Comparison of ENCODE assay signal across 8 cellular contexts in the genomic region with DNA sequence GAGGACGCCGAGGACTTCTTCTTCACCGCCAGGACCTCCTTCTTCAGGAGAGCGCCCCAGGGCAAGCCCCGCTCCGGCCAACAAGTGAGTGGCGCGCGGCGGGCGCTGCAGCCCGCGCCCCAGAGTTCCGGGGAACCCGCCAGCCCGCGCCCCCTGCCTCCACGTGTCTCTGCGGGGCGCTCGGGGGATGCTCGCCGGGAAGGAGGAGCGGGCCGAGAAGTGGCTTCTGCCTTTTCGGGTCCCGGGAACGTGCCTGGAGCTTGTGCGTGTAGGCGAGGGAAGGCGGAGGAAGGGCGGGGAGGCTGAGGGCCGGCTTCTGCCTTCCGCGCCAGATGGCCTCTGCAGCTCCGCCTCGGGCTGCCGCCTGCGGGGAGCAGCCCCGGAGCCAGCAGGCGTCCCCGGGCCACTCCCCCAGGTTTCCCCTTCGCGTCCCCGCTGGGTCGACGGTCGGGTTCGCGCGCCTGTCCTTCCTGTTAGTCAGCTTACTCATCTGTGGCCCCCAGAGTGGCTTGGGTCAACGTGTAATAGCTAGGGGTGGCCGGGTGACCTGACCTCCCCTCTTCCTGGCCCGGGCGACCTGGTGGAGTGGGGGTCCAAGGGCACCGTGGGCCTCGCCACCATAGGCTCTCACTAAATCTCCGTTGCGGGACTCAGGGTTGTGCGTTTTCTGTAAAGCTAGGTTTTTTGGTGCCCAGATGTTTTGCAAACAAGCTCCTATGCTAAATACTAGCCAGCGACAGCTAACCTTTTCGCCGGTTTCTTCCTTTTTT. TPM values are rescaled to one million over a fixed set of nuclear protein-coding genes. Genes with fewer than 3 reads are reported as not detected.
DNase-seq lines count a peak whose midpoint lies in the region; ATAC-seq and TF ChIP-seq lines count a peak whose summit lies in the region.

No MANE protein-coding gene starts in this region.

- H3K27ac ChIP-seq in ascending aorta: peak overlapping the region; percentile 93 to 95
- no peak overlapping the region for H3K27ac ChIP-seq in iPS-18a (ENCODE audit: low read length)

- H3K27me3 ChIP-seq in ascending aorta (no peaks in the 10 kb centered on the region), iPS-18a (ENCODE audit: control insufficient read depth, insufficient read depth, low read length) (no peaks in the 10 kb centered on the region)

- H3K4me1 ChIP-seq in ES-I3 (ENCODE audit: insufficient read depth, low read length) (no peaks in the 10 kb centered on the region), ascending aorta (peaks cover 11 to 22% of the 10 kb centered on the region in 2 donors), iPS-18a (ENCODE audit: control insufficient read depth, low read depth, low read length) (peaks cover 7% of the 10 kb centered on the region)

- no peaks in the 10 kb centered on the region for H3K36me3 ChIP-seq in ES-I3 (ENCODE audit: insufficient read depth, low read length)
- H3K36me3 ChIP-seq in ascending aorta: peaks cover 0 to 4% of the 10 kb centered on the region in 2 donors
- H3K36me3 ChIP-seq in iPS-18a (ENCODE audit: control insufficient read depth, low read depth, low read length): no peaks in the 10 kb centered on the region

- peaks cover 4% of the 10 kb centered on the region for H3K36me3 Mint-ChIP-seq in T-helper 17 cell (ENCODE audit: low read depth)

- peaks cover 39% of the 10 kb centered on the region for H3K4me1 Mint-ChIP-seq in T-helper 17 cell

- TF ChIP-seq EP300 in Ishikawa (IDR thresholded peaks at IDR 0.05; ENCODE audit: borderline replicate concordance): 0 out of 2 replicates have a peak, but pooled peaks have one; percentile 48

- H3K9me3 ChIP-seq in ES-I3 (ENCODE audit: control insufficient read depth, insufficient read depth, low read length): no peaks in the 10 kb centered on the region
- no peaks in the 10 kb centered on the region for H3K9me3 ChIP-seq in T-helper 17 cell (ENCODE audit: control insufficient read depth, low read length, poor library complexity, severe bottlenecking)
- no peaks in the 10 kb centered on the region for H3K9me3 ChIP-seq in ascending aorta
- no peaks in the 10 kb centered on the region for H3K9me3 ChIP-seq in iPS-18a (ENCODE audit: control insufficient read depth, low read depth, low read length)

- H3K27me3 Mint-ChIP-seq in T-helper 17 cell: no peaks in the 10 kb centered on the region

- H3K9ac ChIP-seq in ES-I3 (ENCODE audit: low read depth, low read length) (peak overlapping the region; percentile 98), iPS-18a (ENCODE audit: low read length) (peak overlapping the region; percentile 63)

- peak overlapping the region; percentile 97 for H3K4me3 Mint-ChIP-seq in T-helper 17 cell

- peak overlapping the region; percentile 97 for H3K27ac Mint-ChIP-seq in T-helper 17 cell

- ATAC-seq in GM21528 (IDR thresholded peaks at IDR 0.05; ENCODE audit: low FRiP score, unreplicated experiment): peak; percentile 51
- peak; percentile 53 for ATAC-seq in T-helper 17 cell

- no peak for TF ChIP-seq RAD21 in Ishikawa (IDR thresholded peaks at IDR 0.05; ENCODE audit: low read depth)

- no peak for TF ChIP-seq CTCF in ascending aorta (IDR thresholded peaks at IDR 0.05)

- H3K4me3 ChIP-seq in ascending aorta (peak overlapping the region; percentile 91 to 94), iPS-18a (ENCODE audit: low read length) (peak overlapping the region; percentile 78)

- DNase-seq in T-helper 17 cell: peak; percentile 35 to 59 (median 57)
- DNase-seq in ascending aorta (ENCODE audit: low spot score in 2 of 2): peak; percentile 28 to 82
- DNase-seq in stimulated activated CD4-positive, alpha-beta T cell treated with anti-CD3 and anti-CD28 coated beads, Interleukin-12 subunit alpha, Interleukin-12 subunit beta, amount 100 ng/mL, for 4 hours: peak; percentile 60
- DNase-seq in OCI-M2 (lab: John Stamatoyannopoulos, UW; ENCODE audit: unreplicated experiment): no peak

- intact Hi-C loops in ascending aorta (cut with DNase I): loop anchor here (2.0 to 10.0 kb wide), 4 partner anchors 72 to 156 kb away; partner anchors contain the start of genes GNS and TBK1

TF ChIP-seq in Ishikawa, 13 proteins besides CTCF, POLR2A, EP300 and RAD21:
- peak; percentile 65 for TF ChIP-seq TAF1 (IDR thresholded peaks at IDR 0.05; ENCODE audit: low read depth)
- TF ChIP-seq ZBTB7A (IDR thresholded peaks at IDR 0.05; ENCODE audit: low read depth): peak; percentile 85
- peak; percentile 81 for TF ChIP-seq MAX (IDR thresholded peaks at IDR 0.05)
- 0 out of 2 replicates have a peak, but pooled peaks have one; percentile 16 for TF ChIP-seq NFIC (IDR thresholded peaks at IDR 0.05)
- peak; percentile 3; the same call in 1 of the 2 replicates for TF ChIP-seq TEAD4 (IDR thresholded peaks at IDR 0.05)
- peak; percentile 41; the same call in 1 of the 2 replicates for TF ChIP-seq FOXM1 (IDR thresholded peaks at IDR 0.05; ENCODE audit: borderline replicate concordance, low read depth)
- no peak for TF ChIP-seq CEBPB (IDR thresholded peaks at IDR 0.05)
- peak; percentile 44; the same call in 1 of the 2 replicates for TF ChIP-seq EGR1 (IDR thresholded peaks at IDR 0.05)
- TF ChIP-seq YY1 (IDR thresholded peaks at IDR 0.05; ENCODE audit: low read depth): no peak; the same call in 1 of the 2 replicates
- TF ChIP-seq TCF12 (IDR thresholded peaks at IDR 0.05; ENCODE audit: low read depth): peak; percentile 73
- TF ChIP-seq, protein P1, sequence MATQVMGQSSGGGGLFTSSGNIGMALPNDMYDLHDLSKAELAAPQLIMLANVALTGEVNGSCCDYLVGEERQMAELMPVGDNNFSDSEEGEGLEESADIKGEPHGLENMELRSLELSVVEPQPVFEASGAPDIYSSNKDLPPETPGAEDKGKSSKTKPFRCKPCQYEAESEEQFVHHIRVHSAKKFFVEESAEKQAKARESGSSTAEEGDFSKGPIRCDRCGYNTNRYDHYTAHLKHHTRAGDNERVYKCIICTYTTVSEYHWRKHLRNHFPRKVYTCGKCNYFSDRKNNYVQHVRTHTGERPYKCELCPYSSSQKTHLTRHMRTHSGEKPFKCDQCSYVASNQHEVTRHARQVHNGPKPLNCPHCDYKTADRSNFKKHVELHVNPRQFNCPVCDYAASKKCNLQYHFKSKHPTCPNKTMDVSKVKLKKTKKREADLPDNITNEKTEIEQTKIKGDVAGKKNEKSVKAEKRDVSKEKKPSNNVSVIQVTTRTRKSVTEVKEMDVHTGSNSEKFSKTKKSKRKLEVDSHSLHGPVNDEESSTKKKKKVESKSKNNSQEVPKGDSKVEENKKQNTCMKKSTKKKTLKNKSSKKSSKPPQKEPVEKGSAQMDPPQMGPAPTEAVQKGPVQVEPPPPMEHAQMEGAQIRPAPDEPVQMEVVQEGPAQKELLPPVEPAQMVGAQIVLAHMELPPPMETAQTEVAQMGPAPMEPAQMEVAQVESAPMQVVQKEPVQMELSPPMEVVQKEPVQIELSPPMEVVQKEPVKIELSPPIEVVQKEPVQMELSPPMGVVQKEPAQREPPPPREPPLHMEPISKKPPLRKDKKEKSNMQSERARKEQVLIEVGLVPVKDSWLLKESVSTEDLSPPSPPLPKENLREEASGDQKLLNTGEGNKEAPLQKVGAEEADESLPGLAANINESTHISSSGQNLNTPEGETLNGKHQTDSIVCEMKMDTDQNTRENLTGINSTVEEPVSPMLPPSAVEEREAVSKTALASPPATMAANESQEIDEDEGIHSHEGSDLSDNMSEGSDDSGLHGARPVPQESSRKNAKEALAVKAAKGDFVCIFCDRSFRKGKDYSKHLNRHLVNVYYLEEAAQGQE (IDR thresholded peaks at IDR 0.05; ENCODE audit: low read depth): peak; percentile 32; the same call in 1 of the 2 replicates
- 0 out of 2 replicates have a peak, but pooled peaks have one; percentile 27 for TF ChIP-seq CREB1 (IDR thresholded peaks at IDR 0.05; ENCODE audit: low read depth)
- TF ChIP-seq, protein P2, sequence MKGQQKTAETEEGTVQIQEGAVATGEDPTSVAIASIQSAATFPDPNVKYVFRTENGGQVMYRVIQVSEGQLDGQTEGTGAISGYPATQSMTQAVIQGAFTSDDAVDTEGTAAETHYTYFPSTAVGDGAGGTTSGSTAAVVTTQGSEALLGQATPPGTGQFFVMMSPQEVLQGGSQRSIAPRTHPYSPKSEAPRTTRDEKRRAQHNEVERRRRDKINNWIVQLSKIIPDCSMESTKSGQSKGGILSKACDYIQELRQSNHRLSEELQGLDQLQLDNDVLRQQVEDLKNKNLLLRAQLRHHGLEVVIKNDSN (IDR thresholded peaks at IDR 0.05): peak; percentile 47

RNA-seq across cellular contexts. Expression of gene RASSF3, which starts 0.6 kb away (rescaled TPM):
- 100 to 1,000 TPM; 114 to 116 TPM for total RNA-seq in T-helper 17 cell
- 79.6 TPM for total RNA-seq in ascending aorta
